ENCODE assay signal across 28 cellular contexts in the genomic region with DNA sequence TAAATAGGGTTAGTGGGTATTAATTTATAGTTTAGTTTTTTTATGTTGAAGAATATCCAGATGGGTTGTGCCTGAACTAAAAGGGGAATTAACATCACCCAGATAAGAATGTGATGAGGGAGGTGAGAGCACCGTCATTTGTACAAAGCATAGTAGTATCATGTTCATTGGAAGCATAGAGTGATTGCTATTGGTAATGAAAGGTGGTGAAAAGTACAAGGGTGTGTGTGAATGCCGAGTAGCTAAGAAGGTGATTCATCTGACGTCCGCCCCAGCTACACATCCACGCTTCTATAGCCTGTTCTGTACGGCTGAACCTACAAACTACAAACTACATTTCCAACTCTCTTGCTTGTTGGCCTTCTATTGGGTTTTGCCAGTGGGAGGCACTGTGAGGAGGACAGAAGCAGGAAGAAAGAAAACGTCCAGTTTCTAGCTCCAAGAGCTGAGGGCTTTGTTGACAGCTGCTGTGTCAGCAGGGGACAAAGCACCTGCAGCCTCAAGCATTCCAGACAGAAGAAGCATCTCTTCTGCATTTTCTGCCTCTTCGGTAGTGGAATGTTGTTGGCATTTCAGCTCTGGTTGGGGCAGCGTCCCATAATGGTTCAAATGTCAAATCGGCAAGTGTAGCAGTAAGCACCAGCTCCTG.
A peak's percentile ranks its signal among the peaks of the same experiment; 100 is the strongest.
DNase-seq lines count a peak whose midpoint lies in the region; ATAC-seq, FAIRE-seq and TF ChIP-seq lines count a peak whose summit lies in the region.
"Had no signal": no experiment of that assay in that cellular context is flagged by ENCODE, and none has a peak within 500 bp of the region (broad histone marks: within the 10 kb centered on the region; RNA-seq: fewer than 3 reads in every experiment).

No MANE protein-coding gene starts in this region.

- no peak for ATAC-seq in IMR-90 (ENCODE audit: low read depth)
- ATAC-seq: CD8-positive, alpha-beta T cell; HepG2; Right ventricle myocardium inferior had no signal

- no peak overlapping the region for H3K9ac ChIP-seq in IMR-90 (ENCODE audit: low read depth, low read length)

- no peaks in the 10 kb centered on the region for H3K79me1 ChIP-seq in IMR-90 (ENCODE audit: low read depth in 1 of 2, low read length in 2 of 2)

- FAIRE-seq in bronchial epithelial cell (lab: Jason Lieb, UNC) = peak; percentile 18
- FAIRE-seq: G401.6, GM18507, GM19239, H54, HepG2 had no signal

- 83% methylated on average over 2 of the region's 10 CpGs; no CpG with 5 or more reads in 1 of the 2 experiments for WGBS in IMR-90 (ENCODE audit: extremely low coverage in 2 of 2, insufficient read length in 1 of 2), 2 experiments

- H3K27me3 ChIP-seq in IMR-90 (ENCODE audit: control insufficient read depth, insufficient read depth, low read length) (no peaks in the 10 kb centered on the region), bronchial epithelial cell (ENCODE audit: control insufficient read depth, insufficient read depth, low read length) (no peaks in the 10 kb centered on the region)
- H3K27me3 ChIP-seq: SJSA1 had no signal

- no peak overlapping the region for H3K4me2 ChIP-seq in IMR-90 (ENCODE audit: low read depth, low read length)

- peak overlapping the region; percentile 36 for H3K4ac ChIP-seq in IMR-90 (ENCODE audit: low read depth, low read length)

- no peak overlapping the region for H3K56ac ChIP-seq in IMR-90 (ENCODE audit: extremely low read depth, insufficient read depth, low read length)

- peak; percentile 21 for DNase-seq in ELF-1 (ENCODE audit: low read depth, low spot score)
- no peak for DNase-seq in IMR-90
- no peak for DNase-seq in bronchial epithelial cell (ENCODE audit: low read depth)
- peak; percentile 14 for DNase-seq in iPS-NIHi7 (ENCODE audit: extremely low spot score)
- no peak for DNase-seq in erythroblast (lab: John Stamatoyannopoulos, UW)
- DNase-seq in SW 1271 (lab: John Stamatoyannopoulos, UW) = no peak
- no peak for DNase-seq in NCI-H1417 (lab: John Stamatoyannopoulos, UW)
- DNase-seq: AML-193; C1 segment of cervical spinal cord; CD8-positive, alpha-beta T cell; DND-41; HFFc6; KBM-7; MM.1S; NCI-H1048; NCI-H1436; NCI-H2029; NCI-H226; NCI-H510A treated with DMSO at 0.1 percent for 48 hours; NCI-H774 had no signal

- H2AK9ac ChIP-seq in IMR-90 (replicated peaks; ENCODE audit: low read depth, low read length, poor library complexity) = no peak overlapping the region

- peak overlapping the region; percentile 60; the same call in 2 of the 3 replicates for H2BK15ac ChIP-seq in IMR-90 (ENCODE audit: low read depth, low read length)

- H3K36me3 ChIP-seq in IMR-90 (ENCODE audit: control insufficient read depth, insufficient read depth, low read length) (no peaks in the 10 kb centered on the region), bronchial epithelial cell (ENCODE audit: control insufficient read depth, insufficient read depth, low read length) (no peaks in the 10 kb centered on the region)
- H3K36me3 ChIP-seq: SJSA1 had no signal

- in situ Hi-C loops in IMR-90 (cut with MboI; ENCODE audit: low sequenced_read_pairs) = no loop called here

- dilution Hi-C loops in IMR-90 (cut with HindIII; ENCODE audit: low sequenced_read_pairs, unreplicated experiment) = no loop called here

- H3K9me1 ChIP-seq in IMR-90 (ENCODE audit: insufficient read depth, low read length) = no peaks in the 10 kb centered on the region

- H4K91ac ChIP-seq in IMR-90 (ENCODE audit: insufficient read depth, low read depth, low read length) = peak overlapping the region; percentile 6; the same call in 1 of the 2 replicates

- 0 out of 2 replicates have a peak overlapping the region, but pooled peaks have one; percentile 35 for H3K14ac ChIP-seq in IMR-90 (replicated peaks; ENCODE audit: low read depth, low read length)

- no peaks in the 10 kb centered on the region for H3K9me3 ChIP-seq in IMR-90 (ENCODE audit: control insufficient read depth, insufficient read depth, low read length)
- H3K9me3 ChIP-seq: SJSA1 had no signal

- H2AFZ ChIP-seq in IMR-90 (replicated peaks; ENCODE audit: low read length, poor library complexity) = no peak overlapping the region

- peak overlapping the region; percentile 65; the same call in 1 of the 2 replicates for H3K18ac ChIP-seq in IMR-90 (ENCODE audit: low read depth, low read length)

- no peak overlapping the region for H4K5ac ChIP-seq in IMR-90 (ENCODE audit: low read depth, low read length)

- H4K8ac ChIP-seq in IMR-90 (ENCODE audit: low read depth in 2 of 2, low read length in 2 of 2) = no peak overlapping the region

- no peak overlapping the region for H2BK5ac ChIP-seq in IMR-90 (ENCODE audit: low read depth, low read length, poor library complexity, severe bottlenecking)

- BruUV-seq in IMR-90 (replicated peaks; lab: Mats Ljungman, UMichigan) = no TSS peak

- peak overlapping the region; percentile 44; the same call in 1 of the 2 replicates for H2BK120ac ChIP-seq in IMR-90 (ENCODE audit: low read depth, low read length)

- peak overlapping the region; percentile 49 for H2BK20ac ChIP-seq in IMR-90 (ENCODE audit: low read depth, low read length)

- intact Hi-C loops in IMR-90 (cut with micrococcal nuclease) = no loop called here

- H3K23ac ChIP-seq in IMR-90 (ENCODE audit: low read depth, low read length) = no peak overlapping the region

- H3K27ac ChIP-seq in IMR-90 (ENCODE audit: insufficient read depth, low read length) = no peak overlapping the region
- H3K27ac ChIP-seq: HL-60, SJSA1 had no signal

- H3K4me3 ChIP-seq in IMR-90 (ENCODE audit: insufficient read depth, low read depth, low read length) (no peak overlapping the region), bronchial epithelial cell (ENCODE audit: low read depth, low read length) (no peak overlapping the region)
- H3K4me3 ChIP-seq: SJSA1 had no signal

- CTCF ChIA-PET in IMR-90 (lab: Yijun Ruan, JAX) = no interaction called here

- no peak for TF ChIP-seq RAD21 in IMR-90 (IDR thresholded peaks at IDR 0.05; ENCODE audit: low read length)

- POLR2A ChIA-PET in IMR-90 (lab: Charles Lee; ENCODE audit: unreplicated experiment) = no interaction called here

- TF ChIP-seq CTCF in IMR-90 (conservative IDR thresholded peaks at IDR 0.05; ENCODE audit: low read depth, low read length) (no peak), bronchial epithelial cell (IDR thresholded peaks at IDR 0.05; ENCODE audit: insufficient read depth, low read length, severe bottlenecking) (no peak)

- no peaks in the 10 kb centered on the region for H4K20me1 ChIP-seq in IMR-90 (ENCODE audit: insufficient read depth, low read length)

- H2AK5ac ChIP-seq in IMR-90 (ENCODE audit: low read depth, low read length) = peak overlapping the region; percentile 64

- TF ChIP-seq POLR2A in IMR-90 (IDR thresholded peaks at IDR 0.05; ENCODE audit: low read depth, low read length) (no peak), erythroblast (IDR thresholded peaks at IDR 0.05; ENCODE audit: low read length) (no peak)

- no peaks in the 10 kb centered on the region for H3K4me1 ChIP-seq in IMR-90 (ENCODE audit: control insufficient read depth, insufficient read depth, low read length)
- H3K4me1 ChIP-seq: SJSA1 had no signal

TF ChIP-seq in IMR-90, 13 proteins besides CTCF, POLR2A, EP300 and RAD21:
- TF ChIP-seq CEBPB (IDR thresholded peaks at IDR 0.05; ENCODE audit: low read depth, low read length) = no peak
- no peak for TF ChIP-seq RCOR1 (IDR thresholded peaks at IDR 0.05; ENCODE audit: insufficient replicate concordance, low read length)
- TF ChIP-seq, protein P1, sequence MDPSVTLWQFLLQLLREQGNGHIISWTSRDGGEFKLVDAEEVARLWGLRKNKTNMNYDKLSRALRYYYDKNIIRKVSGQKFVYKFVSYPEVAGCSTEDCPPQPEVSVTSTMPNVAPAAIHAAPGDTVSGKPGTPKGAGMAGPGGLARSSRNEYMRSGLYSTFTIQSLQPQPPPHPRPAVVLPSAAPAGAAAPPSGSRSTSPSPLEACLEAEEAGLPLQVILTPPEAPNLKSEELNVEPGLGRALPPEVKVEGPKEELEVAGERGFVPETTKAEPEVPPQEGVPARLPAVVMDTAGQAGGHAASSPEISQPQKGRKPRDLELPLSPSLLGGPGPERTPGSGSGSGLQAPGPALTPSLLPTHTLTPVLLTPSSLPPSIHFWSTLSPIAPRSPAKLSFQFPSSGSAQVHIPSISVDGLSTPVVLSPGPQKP (IDR thresholded peaks at IDR 0.05; ENCODE audit: borderline replicate concordance, low read depth, low read length) = no peak

Comparison
In these comparisons a context has a peak if more than half of its experiments do, and no peak if none do; other contexts are left out.
1. DNase-seq: peak in ELF-1 (single experiment) and iPS-NIHi7 (single experiment); none in IMR-90 (single experiment), bronchial epithelial cell (single experiment), erythroblast (0 of 2), SW 1271 (0 of 2) and NCI-H1417 (0 of 3).